8 cellular contexts compared by ENCODE assay signal in the genomic region with DNA sequence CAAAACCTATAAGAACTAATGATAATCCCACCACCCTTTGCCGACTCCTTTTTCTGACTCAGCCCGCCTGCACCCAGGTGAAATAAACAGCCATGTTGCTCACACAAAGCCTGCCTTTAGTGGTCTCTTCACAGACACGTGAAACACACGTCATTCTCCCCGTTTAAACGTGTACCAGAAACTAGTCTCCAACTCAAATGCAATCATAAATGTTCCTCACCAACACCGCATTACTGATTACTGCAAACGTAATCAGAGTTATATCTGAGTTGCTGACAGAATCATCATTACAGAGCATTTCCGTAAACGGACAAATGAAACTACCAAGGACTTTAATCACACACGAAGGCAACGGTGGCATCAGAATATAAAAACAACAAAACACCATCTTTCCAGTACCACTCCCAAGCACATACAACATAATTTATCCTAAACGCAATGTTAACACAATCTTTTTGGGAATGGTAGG. TPM values are rescaled to one million over a fixed set of nuclear protein-coding genes. Genes with fewer than 3 reads are reported as not detected.
DNase-seq lines count a peak whose midpoint lies in the region; ATAC-seq and TF ChIP-seq lines count a peak whose summit lies in the region.

No MANE protein-coding gene starts in this region.

- H3K27me3 Mint-ChIP-seq in activated T-cell treated with anti-CD3 and anti-CD28 coated beads, Interleukin-2, amount 50 U/mL, for 24 hours: no peaks in the 10 kb centered on the region

- H3K9me3 Mint-ChIP-seq in activated T-cell treated with anti-CD3 and anti-CD28 coated beads, Interleukin-2, amount 50 U/mL, for 24 hours: no peaks in the 10 kb centered on the region

- WGBS in aorta, 2 donors: 0% methylated on average over 13 of the region's 13 CpGs

- H3K9me3 ChIP-seq in aorta (ENCODE audit: control insufficient read depth, low read length): no peaks in the 10 kb centered on the region

- peaks cover 72% of the 10 kb centered on the region for H3K36me3 Mint-ChIP-seq in activated T-cell treated with anti-CD3 and anti-CD28 coated beads, Interleukin-2, amount 50 U/mL, for 24 hours (ENCODE audit: low read depth)

- TF ChIP-seq CTCF in fibroblast of mammary gland (conservative IDR thresholded peaks at IDR 0.05; ENCODE audit: control insufficient read depth, insufficient read depth, low read depth, low read length): no peak

- H3K4me1 Mint-ChIP-seq in activated T-cell treated with anti-CD3 and anti-CD28 coated beads, Interleukin-2, amount 50 U/mL, for 24 hours (ENCODE audit: low read depth): peaks cover 49% of the 10 kb centered on the region

- peak overlapping the region; percentile 98 for H3K27ac Mint-ChIP-seq in activated T-cell treated with anti-CD3 and anti-CD28 coated beads, Interleukin-2, amount 50 U/mL, for 24 hours

- H3K4me1 ChIP-seq in aorta (ENCODE audit: control insufficient read depth in 1 of 2, insufficient read depth in 2 of 2, low read length in 2 of 2): peaks cover 0 to 3% of the 10 kb centered on the region in 2 donors

- no peaks in the 10 kb centered on the region for H3K27me3 ChIP-seq in aorta (ENCODE audit: control insufficient read depth in 1 of 2, insufficient read depth in 2 of 2, low read length in 1 of 2)

- H3K4me3 Mint-ChIP-seq in activated T-cell treated with anti-CD3 and anti-CD28 coated beads, Interleukin-2, amount 50 U/mL, for 24 hours: peak overlapping the region; percentile 92

- peak; percentile 11 for DNase-seq in NCI-H2107 (lab: John Stamatoyannopoulos, UW)
- DNase-seq in NCI-H2107 treated with DMSO at 0.1 percent for 48 hours (lab: John Stamatoyannopoulos, UW; ENCODE audit: unreplicated experiment): no peak
- DNase-seq in NCI-H69 (lab: John Stamatoyannopoulos, UW): peak; percentile 39
- DNase-seq in activated T-cell treated with anti-CD3 and anti-CD28 coated beads, Interleukin-2, amount 50 U/mL, for 24 hours: peak; percentile 66
- DNase-seq in fibroblast of mammary gland (ENCODE audit: low read depth): peak; percentile 84
- DNase-seq in pons (ENCODE audit: low spot score): peak; percentile 78
- no peak for DNase-seq in aorta
- no peak for DNase-seq in putamen (ENCODE audit: low spot score)

- peaks cover 2 to 3% of the 10 kb centered on the region in 2 donors for H3K36me3 ChIP-seq in aorta (ENCODE audit: control insufficient read depth in 1 of 2, insufficient read depth in 2 of 2, low read length in 1 of 2)

- intact Hi-C loops in aorta (cut with DNase I): loop anchor here (5.0 kb wide), 2 partner anchors 50 to 150 kb away; a partner anchor contains a TSS

- ATAC-seq in aorta (ENCODE audit: low FRiP score): no peak

- H3K4me3 ChIP-seq in fibroblast of mammary gland (ENCODE audit: control insufficient read depth, low read depth, low read length) (peak overlapping the region; percentile 98), aorta (ENCODE audit: low read length in 2 of 2) (peak overlapping the region; percentile 80 to 95)

- peak overlapping the region in 1 of 2 donors; percentile 32 for H3K27ac ChIP-seq in aorta (ENCODE audit: low read depth in 1 of 2, low read length in 2 of 2)

RNA-seq across cellular contexts. Expression of a gene that starts 1.9 kb away (rescaled TPM):
- total RNA-seq in aorta: 100 to 1,000 TPM; 167 to 197 TPM
- 100 to 1,000 TPM in 1 of 2 donors, 10 to 100 TPM in 1; 89.3 to 361 TPM for polyA plus RNA-seq in aorta

RNA-seq across cellular contexts. Expression of a gene that starts 26.3 kb away (rescaled TPM):
- 10 to 100 TPM; 17.8 to 33.7 TPM for total RNA-seq in aorta
- 10 to 100 TPM; 21.4 to 39.2 TPM for polyA plus RNA-seq in aorta

RNA-seq across cellular contexts. Expression of a gene that starts 26.6 kb away (rescaled TPM):
- total RNA-seq in aorta: 10 to 100 TPM; 13.6 to 15.8 TPM
- polyA plus RNA-seq in aorta: 10 to 100 TPM; 18.2 to 22.0 TPM

RNA-seq across cellular contexts. Expression of a gene that starts 50.9 kb away (rescaled TPM):
- 100 to 1,000 TPM; 193 to 250 TPM for total RNA-seq in aorta
- polyA plus RNA-seq in aorta: 10 to 100 TPM; 73.1 to 78.6 TPM

Comparison
In these comparisons a context has a peak if more than half of its experiments do, and no peak if none do; other contexts are left out.
1. DNase-seq: peak in NCI-H2107 (single experiment), NCI-H69 (single experiment), activated T-cell treated with anti-CD3 and anti-CD28 coated beads, Interleukin-2, amount 50 U/mL, for 24 hours (single experiment), fibroblast of mammary gland (single experiment) and pons (single experiment); none in NCI-H2107 treated with DMSO at 0.1 percent for 48 hours (single experiment), aorta (0 of 2) and putamen (single experiment).